ENCODE assay signal across 1 cellular context in the genomic region with DNA sequence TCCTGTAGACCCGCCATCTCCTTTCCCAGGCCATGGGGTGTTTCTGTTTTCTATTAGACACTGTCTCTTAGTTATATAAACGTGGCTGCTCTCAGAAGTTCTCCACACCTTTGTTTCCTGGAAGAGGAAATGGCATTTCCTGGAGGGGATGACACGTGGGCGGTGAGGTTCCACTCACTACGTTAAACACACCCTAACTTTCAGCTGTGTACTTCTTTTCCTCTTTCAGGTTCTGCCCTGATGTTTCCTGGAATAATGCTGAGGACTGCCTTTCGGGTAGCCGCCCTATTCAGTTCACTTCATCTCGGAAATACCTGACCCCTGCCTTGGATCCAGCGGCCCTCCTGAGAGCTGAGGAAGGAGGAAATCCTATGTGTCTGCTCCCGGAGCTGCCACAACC.
TF ChIP-seq lines count a peak whose summit lies in the region.

No MANE protein-coding gene starts in this region.

TF ChIP-seq in WTC11, 78 proteins besides CTCF, POLR2A, EP300 and RAD21 (continued from another document):
- TF ChIP-seq KAT7 (CRISPR knock-in tag; IDR thresholded peaks at IDR 0.05; ENCODE audit: borderline replicate concordance) = no peak
TF ChIP-seq in WTC11: peak in this region for 0.
